ENCODE assay signal across 27 cellular contexts in the genomic region with DNA sequence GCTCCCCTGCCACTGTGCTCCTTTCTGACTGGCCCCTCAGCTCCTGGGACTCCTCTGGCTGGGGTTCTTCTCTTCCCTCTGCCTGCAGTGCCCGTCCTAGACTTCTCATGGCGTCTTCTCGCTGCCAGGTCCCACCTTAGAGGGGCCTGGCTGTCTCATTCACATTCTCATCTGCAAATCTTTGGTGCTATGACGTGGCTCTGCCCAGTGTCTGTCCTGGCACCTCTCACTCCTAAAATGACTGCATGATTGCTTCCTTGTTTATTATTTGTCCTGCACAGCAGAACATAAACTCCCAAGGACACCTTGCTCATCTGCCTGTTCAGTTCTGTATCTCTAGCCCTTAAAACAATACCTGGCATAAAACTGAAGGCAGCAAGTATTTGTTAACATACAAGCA.
"Had no signal": no experiment of that assay in that cellular context is flagged by ENCODE, and none has a peak within 500 bp of the region (broad histone marks: within the 10 kb centered on the region; RNA-seq: fewer than 3 reads in every experiment).

No MANE protein-coding gene starts in this region.

- H3K36me3 ChIP-seq: neutrophil, ovary, right lobe of liver, sigmoid colon, stomach, thoracic aorta, thyroid gland, transverse colon, upper lobe of right lung, uterus had no signal

- FAIRE-seq: small intestine had no signal

- H3K79me2 ChIP-seq: parathyroid adenoma had no signal

- ATAC-seq: naive thymus-derived CD8-positive, alpha-beta T cell; natural killer cell treated with Interleukin-12 subunit alpha and Interleukin-12 subunit beta and Interleukin-15 and Interleukin-18, amount 100 ng/mL, for 72 hours; psoas muscle; right cardiac atrium; stimulated activated effector memory CD8-positive, alpha-beta T cell treated with anti-CD3 and anti-CD28 coated beads, Interleukin-12 subunit alpha, Interleukin-12 subunit beta, amount 100 ng/mL, for 72 hours; stimulated activated naive B cell treated with anti-CD40 and anti-IgM and Interleukin-4, amounts not matched to agents 10 μg/mL and 1 μg/mL and 100 μg/mL, for 72 hours; upper lobe of right lung had no signal

- H3K27me3 ChIP-seq: neutrophil, ovary, right lobe of liver, sigmoid colon, stomach, thyroid gland, transverse colon, upper lobe of right lung, uterus had no signal

- H3K4me1 ChIP-seq: parathyroid adenoma, psoas muscle, sigmoid colon, stomach, thyroid gland, transverse colon, upper lobe of right lung, uterus had no signal

- H3K4me3 ChIP-seq: ovary, psoas muscle, right lobe of liver, sigmoid colon, stomach, thoracic aorta, thyroid gland, transverse colon, upper lobe of right lung, uterus had no signal

- H3K27ac ChIP-seq: neutrophil, ovary, parathyroid adenoma, psoas muscle, right lobe of liver, sigmoid colon, stomach, thoracic aorta, thyroid gland, transverse colon, upper lobe of right lung, uterus had no signal

- H2AFZ ChIP-seq: parathyroid adenoma had no signal

- H3K9ac ChIP-seq: parathyroid adenoma had no signal

- DNase-seq: naive B cell; naive thymus-derived CD8-positive, alpha-beta T cell; nephron progenitor cell; nucleus accumbens; ovary; posterior cingulate gyrus; psoas muscle; right cardiac atrium; right lobe of liver; sigmoid colon; small intestine; stimulated activated CD4-positive, alpha-beta T cell treated with anti-CD3 and anti-CD28 coated beads, Interleukin-15, amount 100 ng/mL, for 24 hours; stimulated activated CD4-positive, alpha-beta T cell treated with anti-CD3 and anti-CD28 coated beads, Interleukin-2, amount 100 ng/mL, for 24 hours; stimulated activated CD4-positive, alpha-beta T cell treated with anti-CD3 and anti-CD28 coated beads, Interleukin-2, amount 100 ng/mL, for 48 hours; stimulated activated CD4-positive, alpha-beta T cell treated with anti-CD3 and anti-CD28 coated beads, Interleukin-4, amount 100 ng/mL, for 24 hours; stimulated activated naive B cell treated with anti-CD40 and anti-IgM and Interleukin-4, amounts not matched to agents 10 μg/mL and 1 μg/mL and 100 μg/mL, for 72 hours; stimulated activated naive CD4-positive, alpha-beta T cell treated with Interleukin-2 at 50 U/mL for 16 hours; stomach; thyroid gland; transverse colon; upper lobe of right lung; uterus had no signal

- H3K9me3 ChIP-seq: neutrophil, ovary, psoas muscle, right lobe of liver, sigmoid colon, stomach, thoracic aorta, thyroid gland, transverse colon, upper lobe of right lung, uterus had no signal
